11 cellular contexts compared by ENCODE assay signal in genomic region chr6:52423971-52424381, GRCh38. TPM values are rescaled to one million over a fixed set of nuclear protein-coding genes. Genes with fewer than 3 reads are reported as not detected.
DNase-seq lines count a peak whose midpoint lies in the region; ATAC-seq and TF ChIP-seq lines count a peak whose summit lies in the region.
"Had no signal": no experiment of that assay in that cellular context is flagged by ENCODE, and none has a peak within 500 bp of the region (broad histone marks: within the 10 kb centered on the region; RNA-seq: fewer than 3 reads in every experiment).

No MANE protein-coding gene starts in this region.

- TF ChIP-seq CTCF in HFFc6 (IDR thresholded peaks at IDR 0.05) (no peak), astrocyte of the cerebellum (IDR thresholded peaks at IDR 0.05; ENCODE audit: low read depth, low read length, missing control alignments) (no peak), right atrium auricular region (IDR thresholded peaks at IDR 0.05) (no peak), thoracic aorta (IDR thresholded peaks at IDR 0.05) (no peak)

- peak overlapping the region; percentile 78 for H3K27ac Mint-ChIP-seq in HFFc6
- H3K27ac Mint-ChIP-seq in activated T-cell treated with anti-CD3 and anti-CD28 coated beads, Interleukin-2, amount 50 U/mL, for 24 hours, result no peak overlapping the region

- no peaks in the 10 kb centered on the region for H3K36me3 ChIP-seq in right atrium auricular region
- no peaks in the 10 kb centered on the region for H3K36me3 ChIP-seq in thoracic aorta
- H3K36me3 ChIP-seq: neutrophil had no signal

- H3K9me3 Mint-ChIP-seq in HFFc6, result no peaks in the 10 kb centered on the region
- no peaks in the 10 kb centered on the region for H3K9me3 Mint-ChIP-seq in activated T-cell treated with anti-CD3 and anti-CD28 coated beads, Interleukin-2, amount 50 U/mL, for 24 hours

- ATAC-seq in thoracic aorta (ENCODE audit: insufficient number of reproducible peaks, low FRiP score, low read depth) (no peak), GM19463 (IDR thresholded peaks at IDR 0.05; ENCODE audit: unreplicated experiment) (no peak)

- H3K4me3 Mint-ChIP-seq in HFFc6, result peak overlapping the region; percentile 34; the same call in 1 of the 2 replicates
- H3K4me3 Mint-ChIP-seq in activated T-cell treated with anti-CD3 and anti-CD28 coated beads, Interleukin-2, amount 50 U/mL, for 24 hours, result no peak overlapping the region

- H3K4me3 ChIP-seq in astrocyte of the cerebellum (ENCODE audit: low read depth, low read length), result no peak overlapping the region
- no peak overlapping the region for H3K4me3 ChIP-seq in right atrium auricular region
- peak overlapping the region; percentile 28 for H3K4me3 ChIP-seq in thoracic aorta

- DNase-seq in HFFc6 (peak; percentile 76), astrocyte of the cerebellum (ENCODE audit: low read depth) (peak; percentile 88), right atrium auricular region (ENCODE audit: low spot score) (peak; percentile 61), thoracic aorta (ENCODE audit: low spot score) (no peak), NCI-H2227 (lab: John Stamatoyannopoulos, UW; ENCODE audit: unreplicated experiment) (no peak), NCI-H2227 treated with DMSO at 0.1 percent for 48 hours (lab: John Stamatoyannopoulos, UW) (no peak)
- DNase-seq in activated T-cell treated with anti-CD3 and anti-CD28 coated beads, Interleukin-2, amount 50 U/mL, for 24 hours, result no peak
- DNase-seq: activated T-cell treated with anti-CD3 and anti-CD28 coated beads, Interleukin-2, amount 50 U/mL, for 1 hour; Karpas-422 had no signal

- H3K4me1 ChIP-seq in right atrium auricular region (peaks cover 0 to 16% of the 10 kb centered on the region in 2 donors), thoracic aorta (ENCODE audit: control insufficient read depth in 1 of 2, low read depth in 2 of 2) (peaks cover 4 to 33% of the 10 kb centered on the region in 2 donors)

- H3K27ac ChIP-seq in right atrium auricular region, result peak overlapping the region; percentile 10 to 67
- H3K27ac ChIP-seq in thoracic aorta, result peak overlapping the region; percentile 71 to 81
- H3K27ac ChIP-seq: neutrophil had no signal

- no peaks in the 10 kb centered on the region for H3K27me3 ChIP-seq in right atrium auricular region
- no peaks in the 10 kb centered on the region for H3K27me3 ChIP-seq in thoracic aorta (replicated peaks; ENCODE audit: insufficient read depth)
- H3K27me3 ChIP-seq: neutrophil had no signal

- in situ Hi-C loops in astrocyte of the cerebellum (cut with HindIII; ENCODE audit: low sequenced_read_pairs), result loop anchor here (10.0 to 25.0 kb wide), 2 partner anchors 121 to 238 kb away; partner anchors contain the start of gene TMEM14A

- H3K4me1 Mint-ChIP-seq in HFFc6 (ENCODE audit: low read depth), result peaks cover 8% of the 10 kb centered on the region
- H3K4me1 Mint-ChIP-seq in activated T-cell treated with anti-CD3 and anti-CD28 coated beads, Interleukin-2, amount 50 U/mL, for 24 hours (ENCODE audit: low read depth), result peaks cover 4% of the 10 kb centered on the region

- H3K27me3 Mint-ChIP-seq in HFFc6 (ENCODE audit: insufficient read depth), result no peaks in the 10 kb centered on the region; the same call in 1 of the 2 replicates
- H3K27me3 Mint-ChIP-seq in activated T-cell treated with anti-CD3 and anti-CD28 coated beads, Interleukin-2, amount 50 U/mL, for 24 hours, result no peaks in the 10 kb centered on the region

- H3K36me3 Mint-ChIP-seq in HFFc6 (ENCODE audit: low read depth), result peaks cover 7% of the 10 kb centered on the region
- peaks cover 2% of the 10 kb centered on the region for H3K36me3 Mint-ChIP-seq in activated T-cell treated with anti-CD3 and anti-CD28 coated beads, Interleukin-2, amount 50 U/mL, for 24 hours (ENCODE audit: low read depth)

- H3K9me3 ChIP-seq in right atrium auricular region (no peaks in the 10 kb centered on the region), thoracic aorta (no peaks in the 10 kb centered on the region)
- H3K9me3 ChIP-seq: neutrophil had no signal

RNA-seq across cellular contexts. Expression of gene EFHC1, which starts 3.8 kb away (rescaled TPM):
- total RNA-seq in HFFc6 (2021; fragmentation: NEBNext Ultra II Directional; extraction: Animal tissue kit (Norgen Biotek cat#: 25700)), result 10 to 100 TPM in 5 of 6 experiments, 1 to 10 TPM in 1; 10.0 to 17.3 (median 13.8) TPM
- 1 to 10 TPM; 3.4 to 4.1 TPM for total RNA-seq in right atrium auricular region
- 10 to 100 TPM; 13.5 to 14.9 TPM for total RNA-seq in thoracic aorta

Comparison
In these comparisons a context has a peak if more than half of its experiments do, and no peak if none do; other contexts are left out.
1. DNase-seq: peak in HFFc6 (single experiment), astrocyte of the cerebellum (single experiment) and right atrium auricular region (single experiment); none in thoracic aorta (single experiment), NCI-H2227 (single experiment), activated T-cell treated with anti-CD3 and anti-CD28 coated beads, Interleukin-2, amount 50 U/mL, for 24 hours (single experiment) and NCI-H2227 treated with DMSO at 0.1 percent for 48 hours (single experiment).